Comparison of ENCODE assay signal across 8 cellular contexts in genomic region chr2:60641866-60642788, GRCh38.
DNase-seq lines count a peak whose midpoint lies in the region; ATAC-seq and TF ChIP-seq lines count a peak whose summit lies in the region.

No MANE protein-coding gene starts in this region.

- H3K27me3 ChIP-seq in hepatocyte: no peaks in the 10 kb centered on the region

- no peaks in the 10 kb centered on the region for H3K9me2 ChIP-seq in hepatocyte (replicated peaks; ENCODE audit: insufficient read depth)

- no peaks in the 10 kb centered on the region for H3K9me3 ChIP-seq in hepatocyte (ENCODE audit: low read depth)

- 37% methylated on average over 5 of the region's 5 CpGs for WGBS in hepatocyte (ENCODE audit: low lambda C conversion rate, missing lambda C conversion rate)

- POLR2A ChIA-PET in activated CD4-positive, alpha-beta memory T cell treated with anti-CD3 and anti-CD28 coated beads for 36 hours (lab: Charles Lee): no interaction called here
- POLR2A ChIA-PET in activated CD4-positive, alpha-beta memory T cell treated with anti-CD3 and anti-CD28 coated beads, Interleukin-2, amount 10 ng/mL, durations not matched to agents 7 days and 5 days (lab: Charles Lee): no interaction called here

- ATAC-seq in HG02678 (IDR thresholded peaks at IDR 0.05; ENCODE audit: unreplicated experiment) (peak; percentile 62), GM21786 (IDR thresholded peaks at IDR 0.05; ENCODE audit: unreplicated experiment) (no peak)

- H3K27me3 Mint-ChIP-seq in activated CD4-positive, alpha-beta memory T cell treated with anti-CD3 and anti-CD28 coated beads for 36 hours: no peaks in the 10 kb centered on the region
- peaks cover 10% of the 10 kb centered on the region for H3K27me3 Mint-ChIP-seq in activated CD4-positive, alpha-beta memory T cell treated with anti-CD3 and anti-CD28 coated beads, Interleukin-2, amount 10 ng/mL, durations not matched to agents 7 days and 5 days

- H3K4me3 ChIP-seq in hepatocyte: no peak overlapping the region

- H3K4me1 Mint-ChIP-seq in activated CD4-positive, alpha-beta memory T cell treated with anti-CD3 and anti-CD28 coated beads for 36 hours (ENCODE audit: low read depth): no peaks in the 10 kb centered on the region
- no peaks in the 10 kb centered on the region for H3K4me1 Mint-ChIP-seq in activated CD4-positive, alpha-beta memory T cell treated with anti-CD3 and anti-CD28 coated beads, Interleukin-2, amount 10 ng/mL, durations not matched to agents 7 days and 5 days

- H3K27ac Mint-ChIP-seq in activated CD4-positive, alpha-beta memory T cell treated with anti-CD3 and anti-CD28 coated beads for 36 hours: no peak overlapping the region
- no peak overlapping the region for H3K27ac Mint-ChIP-seq in activated CD4-positive, alpha-beta memory T cell treated with anti-CD3 and anti-CD28 coated beads, Interleukin-2, amount 10 ng/mL, durations not matched to agents 7 days and 5 days

- H3K9me3 Mint-ChIP-seq in activated CD4-positive, alpha-beta memory T cell treated with anti-CD3 and anti-CD28 coated beads for 36 hours: no peaks in the 10 kb centered on the region
- no peaks in the 10 kb centered on the region for H3K9me3 Mint-ChIP-seq in activated CD4-positive, alpha-beta memory T cell treated with anti-CD3 and anti-CD28 coated beads, Interleukin-2, amount 10 ng/mL, durations not matched to agents 7 days and 5 days

- no peak overlapping the region for H2AFZ ChIP-seq in hepatocyte

- CTCF ChIA-PET in activated CD4-positive, alpha-beta memory T cell treated with anti-CD3 and anti-CD28 coated beads for 36 hours (lab: Charles Lee): interaction anchor here (0.7 to 2.1 kb wide), 6 partner anchors 11 to 148 kb away, joined by 3 to 15 read pairs (median 4); no protein-coding TSS in a partner anchor
- CTCF ChIA-PET in activated CD4-positive, alpha-beta memory T cell treated with anti-CD3 and anti-CD28 coated beads, Interleukin-2, amount 10 ng/mL, durations not matched to agents 7 days and 5 days (lab: Charles Lee): interaction anchor here (1.4 to 1.5 kb wide), 2 partner anchors 9 to 15 kb away, joined by 3 to 6 read pairs; no protein-coding TSS in a partner anchor

- H3K36me3 Mint-ChIP-seq in activated CD4-positive, alpha-beta memory T cell treated with anti-CD3 and anti-CD28 coated beads for 36 hours: no peaks in the 10 kb centered on the region
- H3K36me3 Mint-ChIP-seq in activated CD4-positive, alpha-beta memory T cell treated with anti-CD3 and anti-CD28 coated beads, Interleukin-2, amount 10 ng/mL, durations not matched to agents 7 days and 5 days (ENCODE audit: low read depth): no peaks in the 10 kb centered on the region

- H3K27ac ChIP-seq in hepatocyte: no peak overlapping the region

- no peaks in the 10 kb centered on the region for H3K4me1 ChIP-seq in hepatocyte (ENCODE audit: insufficient read depth)

- no peak overlapping the region for H3K4me2 ChIP-seq in hepatocyte

- intact Hi-C loops in activated CD4-positive, alpha-beta memory T cell treated with anti-CD3 and anti-CD28 coated beads for 36 hours (cut with micrococcal nuclease): no loop called here

- DNase-seq in activated CD4-positive, alpha-beta memory T cell treated with anti-CD3 and anti-CD28 coated beads for 36 hours: peak; percentile 17
- no peak for DNase-seq in activated CD4-positive, alpha-beta memory T cell treated with anti-CD3 and anti-CD28 coated beads, Interleukin-2, amount 10 ng/mL, durations not matched to agents 7 days and 5 days
- DNase-seq in NCI-H510A (lab: John Stamatoyannopoulos, UW) (peak; percentile 8), amniotic stem cell (lab: John Stamatoyannopoulos, UW) (peak; percentile 33), hepatocyte (ENCODE audit: low spot score) (peak; percentile 81)
- peak; percentile 14 for DNase-seq in stimulated activated CD4-positive, alpha-beta T cell treated with anti-CD3 and anti-CD28 coated beads, Interleukin-4, amount 100 ng/mL, for 24 hours

- H3K36me3 ChIP-seq in hepatocyte (replicated peaks; ENCODE audit: insufficient read depth, low read depth): no peaks in the 10 kb centered on the region

- peak; percentile 83 for TF ChIP-seq CTCF in hepatocyte (IDR thresholded peaks at IDR 0.05; ENCODE audit: poor library complexity)

- no peaks in the 10 kb centered on the region for H3K79me2 ChIP-seq in hepatocyte

- H3K4me3 Mint-ChIP-seq in activated CD4-positive, alpha-beta memory T cell treated with anti-CD3 and anti-CD28 coated beads for 36 hours: no peak overlapping the region
- no peak overlapping the region for H3K4me3 Mint-ChIP-seq in activated CD4-positive, alpha-beta memory T cell treated with anti-CD3 and anti-CD28 coated beads, Interleukin-2, amount 10 ng/mL, durations not matched to agents 7 days and 5 days

- no peaks in the 10 kb centered on the region for H4K20me1 ChIP-seq in hepatocyte (ENCODE audit: insufficient read depth, poor library complexity, severe bottlenecking)
